ENCODE assay signal across 8 cellular contexts in the genomic region with DNA sequence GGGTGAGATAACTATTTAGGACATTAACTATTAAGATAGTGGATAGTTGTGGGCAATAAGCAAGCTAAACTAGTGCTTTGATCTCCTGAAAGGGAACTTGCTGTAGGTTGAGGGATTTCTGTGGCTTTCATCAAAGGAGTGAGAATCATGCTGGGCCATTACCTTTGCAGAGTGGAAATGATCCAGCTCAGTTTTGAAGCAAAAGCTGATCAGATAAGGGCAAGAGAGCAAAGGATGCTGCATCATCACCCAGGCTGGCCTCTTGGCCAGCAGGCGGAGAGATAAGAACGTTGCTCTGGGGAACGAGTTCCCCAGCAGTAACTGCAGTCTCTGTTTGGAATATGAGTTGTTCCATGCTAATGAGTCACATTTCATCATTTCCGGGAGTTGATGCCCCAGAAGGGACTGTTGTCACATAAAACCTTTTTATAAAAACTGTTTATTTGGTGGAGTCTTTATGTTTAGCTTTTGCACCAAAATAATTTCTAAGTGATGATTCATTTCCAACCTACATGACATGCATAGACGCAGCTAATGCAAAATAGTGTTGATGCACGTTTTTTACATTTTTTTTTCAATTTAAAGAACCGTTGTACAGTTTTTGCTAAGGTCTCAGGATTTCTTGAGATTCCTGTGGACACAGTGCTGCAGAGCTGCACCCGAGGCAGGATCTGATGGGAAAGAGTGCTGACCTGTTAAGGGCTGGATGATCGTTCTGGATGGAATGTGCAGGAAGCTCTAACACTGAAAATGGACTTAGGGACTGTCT.
A peak's percentile ranks its signal among the peaks of the same experiment; 100 is the strongest.
DNase-seq lines count a peak whose midpoint lies in the region; ATAC-seq and TF ChIP-seq lines count a peak whose summit lies in the region.

No MANE protein-coding gene starts in this region.

- H3K36me3 Mint-ChIP-seq in T-helper 1 cell treated with Interleukin-12 subunit alpha and Interleukin-12 subunit beta and Interleukin-4 antibody, amounts not matched to agents 30 μg/mL and 1 μg/mL, for 36 hours (ENCODE audit: low read depth), result no peaks in the 10 kb centered on the region
- H3K36me3 Mint-ChIP-seq in naive thymus-derived CD8-positive, alpha-beta T cell, result no peaks in the 10 kb centered on the region

- TF ChIP-seq CTCF in fibroblast of lung (conservative IDR thresholded peaks at IDR 0.05 in 1 of 2, IDR thresholded peaks at IDR 0.05 in 1 of 2; ENCODE audit: low read depth in 1 of 2, low read length in 2 of 2), result peak; percentile 51 to 57
- no peak for TF ChIP-seq CTCF in transverse colon (IDR thresholded peaks at IDR 0.05)

- peak overlapping the region; percentile 2 for H3K27ac Mint-ChIP-seq in T-helper 1 cell treated with Interleukin-12 subunit alpha and Interleukin-12 subunit beta and Interleukin-4 antibody, amounts not matched to agents 30 μg/mL and 1 μg/mL, for 36 hours
- peak overlapping the region in 1 of 10 donors; percentile 51 for H3K27ac Mint-ChIP-seq in naive thymus-derived CD8-positive, alpha-beta T cell

- no peak for TF ChIP-seq POLR2A in transverse colon (IDR thresholded peaks at IDR 0.05)

- H4K20me1 ChIP-seq in fibroblast of lung (ENCODE audit: control insufficient read depth, extremely low read depth, insufficient read depth, low read length), result no peaks in the 10 kb centered on the region

- no peak overlapping the region for H3K9ac ChIP-seq in fibroblast of lung (ENCODE audit: insufficient read depth, low read length)

- no peaks in the 10 kb centered on the region for H3K79me2 ChIP-seq in fibroblast of lung (ENCODE audit: control insufficient read depth, insufficient read depth, low read length)

- WGBS in transverse colon (ENCODE audit: low coverage in 1 of 2), 2 donors, result 30 to 32% methylated on average over 9 of the region's 9 CpGs

- H3K27ac ChIP-seq in fibroblast of lung (ENCODE audit: insufficient read depth, low read length), result peak overlapping the region; percentile 72
- H3K27ac ChIP-seq in transverse colon, result peak overlapping the region in 1 of 4 donors; percentile 17

- no peak overlapping the region for H3K4me3 Mint-ChIP-seq in T-helper 1 cell treated with Interleukin-12 subunit alpha and Interleukin-12 subunit beta and Interleukin-4 antibody, amounts not matched to agents 30 μg/mL and 1 μg/mL, for 36 hours
- H3K4me3 Mint-ChIP-seq in naive thymus-derived CD8-positive, alpha-beta T cell, result no peak overlapping the region

- H3K4me1 ChIP-seq in fibroblast of lung (ENCODE audit: control insufficient read depth, extremely low read depth, insufficient read depth, low read length), result peaks cover 6% of the 10 kb centered on the region
- H3K4me1 ChIP-seq in transverse colon, result no peaks in the 10 kb centered on the region

- ATAC-seq in HG02885 (IDR thresholded peaks at IDR 0.05; ENCODE audit: poor library complexity, unreplicated experiment) (peak; percentile 67), esophagus mucosa (no peak)
- no peak for ATAC-seq in naive thymus-derived CD8-positive, alpha-beta T cell

- POLR2A ChIA-PET in naive thymus-derived CD8-positive, alpha-beta T cell (lab: Charles Lee), result no interaction called here

- in situ Hi-C loops in transverse colon (cut with MboI; ENCODE audit: low pct_ligation_motif_present in 1 of 4, low pct_unique_long_range_greater_than_20kb in 1 of 4, low sequenced_read_pairs in 3 of 4), result no loop called here

- H3K9me3 ChIP-seq in fibroblast of lung (ENCODE audit: control insufficient read depth, insufficient read depth, low read depth, low read length) (no peaks in the 10 kb centered on the region), transverse colon (no peaks in the 10 kb centered on the region)

- peak overlapping the region; percentile 33 for H2AFZ ChIP-seq in fibroblast of lung (ENCODE audit: low read length)

- H3K4me3 ChIP-seq in fibroblast of lung (replicated peaks in 1 of 4; ENCODE audit: control extremely low read depth in 1 of 4, insufficient read depth in 1 of 4, low read depth in 3 of 4, low read length in 4 of 4), result no peak overlapping the region
- no peak overlapping the region for H3K4me3 ChIP-seq in transverse colon

- H3K27me3 ChIP-seq in fibroblast of lung (ENCODE audit: control insufficient read depth, insufficient read depth, low read length), result no peaks in the 10 kb centered on the region
- H3K27me3 ChIP-seq in transverse colon, result no peaks in the 10 kb centered on the region

- TF ChIP-seq EP300 in transverse colon (IDR thresholded peaks at IDR 0.05; ENCODE audit: low read depth), result no peak

- DNase-seq in fibroblast of lung (ENCODE audit: low read depth in 2 of 2) (peak; percentile 92 to 96), transverse colon (no peak), NCI-H510A treated with DMSO at 0.1 percent for 48 hours (lab: John Stamatoyannopoulos, UW) (no peak)
- peak; percentile 14 to 40 for DNase-seq in stimulated activated CD4-positive, alpha-beta T cell treated with anti-CD3 and anti-CD28 coated beads, Interleukin-15, amount 100 ng/mL, for 48 hours (ENCODE audit: low read depth in 2 of 2)
- DNase-seq in naive thymus-derived CD8-positive, alpha-beta T cell, result no peak

- H3K9me3 Mint-ChIP-seq in T-helper 1 cell treated with Interleukin-12 subunit alpha and Interleukin-12 subunit beta and Interleukin-4 antibody, amounts not matched to agents 30 μg/mL and 1 μg/mL, for 36 hours, result no peaks in the 10 kb centered on the region
- peaks cover 0 to 4% (median 0%) of the 10 kb centered on the region in 9 donors for H3K9me3 Mint-ChIP-seq in naive thymus-derived CD8-positive, alpha-beta T cell

- intact Hi-C loops in transverse colon (cut with DNase I; ENCODE audit: low total_unique reads), result no loop called here

- H3K4me1 Mint-ChIP-seq in T-helper 1 cell treated with Interleukin-12 subunit alpha and Interleukin-12 subunit beta and Interleukin-4 antibody, amounts not matched to agents 30 μg/mL and 1 μg/mL, for 36 hours (ENCODE audit: low read depth), result peaks cover 8% of the 10 kb centered on the region
- H3K4me1 Mint-ChIP-seq in naive thymus-derived CD8-positive, alpha-beta T cell, result peaks cover 0 to 3% (median 0%) of the 10 kb centered on the region in 4 donors

- no peaks in the 10 kb centered on the region for H3K36me3 ChIP-seq in fibroblast of lung (ENCODE audit: control insufficient read depth, insufficient read depth, low read length)
- H3K36me3 ChIP-seq in transverse colon, result no peaks in the 10 kb centered on the region

- peak overlapping the region; percentile 68 for H3K4me2 ChIP-seq in fibroblast of lung (ENCODE audit: extremely low read depth, insufficient read depth, low read length)

- H3K27me3 Mint-ChIP-seq in T-helper 1 cell treated with Interleukin-12 subunit alpha and Interleukin-12 subunit beta and Interleukin-4 antibody, amounts not matched to agents 30 μg/mL and 1 μg/mL, for 36 hours (ENCODE audit: low read depth), result no peaks in the 10 kb centered on the region
- peaks cover 0 to 12% (median 3%) of the 10 kb centered on the region in 5 donors for H3K27me3 Mint-ChIP-seq in naive thymus-derived CD8-positive, alpha-beta T cell

Comparison
In these comparisons a context has a peak if more than half of its experiments do, and no peak if none do; other contexts are left out.
1. DNase-seq: peak in fibroblast of lung (2 of 2) and stimulated activated CD4-positive, alpha-beta T cell treated with anti-CD3 and anti-CD28 coated beads, Interleukin-15, amount 100 ng/mL, for 48 hours (2 of 2); none in transverse colon (single experiment), naive thymus-derived CD8-positive, alpha-beta T cell (0 of 10) and NCI-H510A treated with DMSO at 0.1 percent for 48 hours (single experiment).
2. CTCF ChIP-seq: peak in fibroblast of lung (2 of 2); none in transverse colon (0 of 5).